In the genomic region with DNA sequence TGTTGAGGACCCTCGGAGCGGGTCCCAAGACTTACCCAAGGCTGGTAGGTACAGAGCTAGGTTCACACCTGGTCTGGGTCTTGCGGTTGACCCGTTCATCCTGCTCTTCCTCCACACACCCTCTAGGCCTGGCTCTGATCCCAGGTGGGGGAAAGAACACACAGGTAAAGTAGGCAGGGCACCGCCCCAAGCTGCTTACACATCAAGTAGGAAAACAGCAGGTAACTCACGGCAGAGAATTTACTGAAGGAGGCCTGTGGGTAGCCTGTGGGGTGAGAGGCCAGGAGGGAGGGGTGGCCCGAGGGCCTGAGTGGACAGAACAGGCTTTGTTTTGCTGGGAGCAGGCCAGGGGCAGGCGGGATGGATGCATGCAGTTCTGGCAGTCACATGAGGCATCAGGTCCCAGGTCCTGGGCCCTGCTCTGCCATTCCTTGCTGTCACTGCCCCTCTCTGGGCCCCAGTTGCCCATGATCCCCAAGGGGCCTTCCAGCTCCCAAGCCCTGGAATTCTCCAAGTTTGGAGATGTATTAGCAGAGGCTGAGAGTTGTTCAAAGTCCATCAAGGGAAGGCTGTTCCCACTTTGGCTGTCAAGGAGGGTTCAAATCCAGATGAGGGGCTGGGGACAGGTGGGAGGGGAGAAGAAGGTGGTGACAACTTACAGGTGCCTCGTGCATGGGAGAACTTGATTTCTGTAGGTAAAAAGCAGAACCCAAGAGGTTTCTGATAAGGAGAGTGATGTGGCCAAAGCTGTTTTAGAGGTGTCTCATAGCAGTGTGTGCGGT, we compare ENCODE assay signal across 8 cellular contexts. TPM values are rescaled to one million over a fixed set of nuclear protein-coding genes. Genes with fewer than 3 reads are reported as not detected.
DNase-seq lines count a peak whose midpoint lies in the region; ATAC-seq, FAIRE-seq and TF ChIP-seq lines count a peak whose summit lies in the region.

No MANE protein-coding gene starts in this region.

- no peak for FAIRE-seq in H1 (lab: Jason Lieb, UNC)

- peak overlapping the region; percentile 52 for H3K14ac ChIP-seq in H1 (ENCODE audit: insufficient read length)

- no peak overlapping the region for H4K5ac ChIP-seq in H1 (ENCODE audit: insufficient read length, low read depth, low read length)

- H2BK12ac ChIP-seq in H1 (ENCODE audit: low read depth, low read length), result no peak overlapping the region

- no peak overlapping the region for H3K27ac ChIP-seq in H1 (ENCODE audit: low read depth, low read length)

- no peak overlapping the region; a peak in 1 of 4 replicates for H3K4me2 ChIP-seq in H1 (ENCODE audit: insufficient read depth in 1 of 2, low read depth in 2 of 2, low read length in 2 of 2)

- TF ChIP-seq EP300 in H1 (IDR thresholded peaks at IDR 0.05; ENCODE audit: borderline replicate concordance in 1 of 2, low read depth in 2 of 2, low read length in 2 of 2), result no peak

- H2BK20ac ChIP-seq in H1 (ENCODE audit: low read length), result no peak overlapping the region

- TF ChIP-seq RAD21 in H1 (IDR thresholded peaks at IDR 0.05 in 1 of 2, conservative IDR thresholded peaks at IDR 0.05 in 1 of 2; ENCODE audit: low read depth in 2 of 2, low read length in 2 of 2), result no peak

- peaks cover 38 to 96% of the 10 kb centered on the region in 2 experiments for H3K79me2 ChIP-seq in H1 (ENCODE audit: control insufficient read depth in 1 of 2, insufficient read depth in 2 of 2, low read length in 2 of 2)

- H2AK5ac ChIP-seq in H1 (ENCODE audit: low read depth, low read length), result no peak overlapping the region

- no peaks in the 10 kb centered on the region; a peak in 1 of 8 replicates for H3K36me3 ChIP-seq in H1 (ENCODE audit: control insufficient read depth in 2 of 4, insufficient read depth in 4 of 4, low read length in 3 of 4)
- H3K36me3 ChIP-seq in mucosa of descending colon (ENCODE audit: low read depth), result no peaks in the 10 kb centered on the region

- no peak overlapping the region for H3K56ac ChIP-seq in H1 (replicated peaks; ENCODE audit: insufficient read length, low read depth, low read length)

- H4K91ac ChIP-seq in H1 (replicated peaks; ENCODE audit: insufficient read length, low read length), result no peak overlapping the region

- no peak overlapping the region for H2AFZ ChIP-seq in H1 (ENCODE audit: low read length)

- peaks cover 8 to 10% of the 10 kb centered on the region in 2 experiments; a peak in 3 of 4 replicates for H3K9me3 ChIP-seq in H1 (ENCODE audit: insufficient read depth in 2 of 2, low read depth in 1 of 2, low read length in 1 of 2)
- no peaks in the 10 kb centered on the region for H3K9me3 ChIP-seq in mucosa of descending colon

- CTCF ChIA-PET in H1 (lab: Charles Lee; ENCODE audit: partially characterized antibody), result interaction anchor here (1.1 to 3.8 kb wide), 10 partner anchors 10 to 132 kb away, joined by 3 to 33 read pairs (median 4); no protein-coding TSS in a partner anchor

- no peak for TF ChIP-seq CTCF in H1 (IDR thresholded peaks at IDR 0.05; ENCODE audit: control extremely low read depth in 1 of 3, insufficient read depth in 1 of 3, low read depth in 1 of 3, low read length in 3 of 3)
- TF ChIP-seq CTCF in mucosa of descending colon (IDR thresholded peaks at IDR 0.05), result no peak

- no peak overlapping the region for H3K9ac ChIP-seq in H1 (replicated peaks in 1 of 4; ENCODE audit: extremely low read depth in 1 of 4, low read depth in 3 of 4, low read length in 3 of 4)

- H3K4me1 ChIP-seq in H1 (replicated peaks in 1 of 4; ENCODE audit: control insufficient read depth in 3 of 4, insufficient read depth in 4 of 4, low read length in 3 of 4) (peaks cover 20 to 32% (median 30%) of the 10 kb centered on the region in 4 experiments), mucosa of descending colon (ENCODE audit: low read depth) (peaks cover 29% of the 10 kb centered on the region)

- peaks cover 18 to 39% of the 10 kb centered on the region in 2 experiments for H4K20me1 ChIP-seq in H1 (replicated peaks in 1 of 2; ENCODE audit: control insufficient read depth in 1 of 2, insufficient read depth in 2 of 2, low read length in 2 of 2)

- DNase-seq in activated effector memory CD4-positive, alpha-beta T cell treated with anti-CD3 and anti-CD28 coated beads, Interleukin-2, amount 50 U/mL, for 16 hours, result peak; percentile 56
- DNase-seq in activated effector memory CD4-positive, alpha-beta T cell treated with Interleukin-2 at 50 U/mL for 16 hours, result no peak
- DNase-seq in H1 (ENCODE audit: low read depth in 1 of 2, low spot score in 2 of 2), result no peak
- DNase-seq in mucosa of descending colon, result peak; percentile 84 to 94 (median 88)
- peak; percentile 85 for DNase-seq in ureter (ENCODE audit: low spot score)
- no peak for DNase-seq in HK-2 (ENCODE audit: unreplicated experiment)

- 88% methylated on average over 10 of the region's 10 CpGs; no CpG with 5 or more reads in 1 of the 2 experiments for WGBS in H1 (ENCODE audit: extremely low coverage in 1 of 2, insufficient coverage in 1 of 2, insufficient read length in 1 of 2, insufficient replicate concordance in 2 of 2, low coverage in 1 of 2, low lambda C conversion rate in 2 of 2, missing lambda C conversion rate in 1 of 2), 2 experiments

- H3K4ac ChIP-seq in H1 (replicated peaks; ENCODE audit: insufficient read length, low read depth, low read length), result no peak overlapping the region

- no peak overlapping the region for H3K4me3 ChIP-seq in H1 (ENCODE audit: extremely low read depth in 1 of 4, insufficient read depth in 2 of 4, low read depth in 3 of 4, low read length in 4 of 4)
- H3K4me3 ChIP-seq in mucosa of descending colon, result no peak overlapping the region

- H3K27me3 ChIP-seq in H1 (replicated peaks in 1 of 4; ENCODE audit: control insufficient read depth in 3 of 4, extremely low read depth in 1 of 4, insufficient read depth in 3 of 4, low read length in 3 of 4), result no peaks in the 10 kb centered on the region

- H3K23me2 ChIP-seq in H1 (ENCODE audit: low read depth, low read length), result peaks cover 6% of the 10 kb centered on the region

- no peak overlapping the region for H2BK5ac ChIP-seq in H1 (ENCODE audit: low read depth, low read length)

- H4K8ac ChIP-seq in H1 (ENCODE audit: extremely low read depth, insufficient read depth, low read length), result peak overlapping the region; percentile 74; the same call in 1 of the 2 replicates

- H3K23ac ChIP-seq in H1 (ENCODE audit: insufficient read length), result no peak overlapping the region

- peak overlapping the region; percentile 23; the same call in 1 of the 2 replicates for H2BK15ac ChIP-seq in H1 (ENCODE audit: low read length)

- no peak overlapping the region for H2BK120ac ChIP-seq in H1 (replicated peaks; ENCODE audit: low read depth, low read length)

- no peak overlapping the region for H3K18ac ChIP-seq in H1 (ENCODE audit: extremely low read depth, low read length)

- H3K79me1 ChIP-seq in H1 (ENCODE audit: low read depth, low read length), result peaks cover 29% of the 10 kb centered on the region

- ATAC-seq in mucosa of descending colon (peak; percentile 82), GM19351 (IDR thresholded peaks at IDR 0.05; ENCODE audit: unreplicated experiment) (no peak), GM21576 (IDR thresholded peaks at IDR 0.05; ENCODE audit: unreplicated experiment) (no peak)

- intact Hi-C loops in mucosa of descending colon (cut with DNase I, micrococcal nuclease), result no loop called here

- TF ChIP-seq POLR2A in H1 (IDR thresholded peaks at IDR 0.05; ENCODE audit: control extremely low read depth in 1 of 2, low read depth in 2 of 2, low read length in 2 of 2), result no peak

- POLR2A ChIA-PET in H1 (lab: Charles Lee; ENCODE audit: partially characterized antibody), result interaction anchor here (1.0 to 1.2 kb wide), 2 partner anchors 10 to 342 kb away, joined by 3 read pairs; no protein-coding TSS in a partner anchor

TF ChIP-seq in H1, 55 proteins besides CTCF, POLR2A, EP300 and RAD21:
- TF ChIP-seq MAFK (IDR thresholded peaks at IDR 0.05; ENCODE audit: low read depth, low read length) (no peak), SP2 (IDR thresholded peaks at IDR 0.05; ENCODE audit: low read length) (no peak), ASH2L (IDR thresholded peaks at IDR 0.05; ENCODE audit: low read length) (no peak), GTF2F1 (IDR thresholded peaks at IDR 0.05; ENCODE audit: borderline replicate concordance, low read depth, low read length) (no peak), HDAC2 (IDR thresholded peaks at IDR 0.05; ENCODE audit: borderline replicate concordance in 1 of 2, low read depth in 2 of 2, low read length in 2 of 2) (no peak), KDM5A (IDR thresholded peaks at IDR 0.05; ENCODE audit: low read length) (no peak)
- TF ChIP-seq, protein P1, sequence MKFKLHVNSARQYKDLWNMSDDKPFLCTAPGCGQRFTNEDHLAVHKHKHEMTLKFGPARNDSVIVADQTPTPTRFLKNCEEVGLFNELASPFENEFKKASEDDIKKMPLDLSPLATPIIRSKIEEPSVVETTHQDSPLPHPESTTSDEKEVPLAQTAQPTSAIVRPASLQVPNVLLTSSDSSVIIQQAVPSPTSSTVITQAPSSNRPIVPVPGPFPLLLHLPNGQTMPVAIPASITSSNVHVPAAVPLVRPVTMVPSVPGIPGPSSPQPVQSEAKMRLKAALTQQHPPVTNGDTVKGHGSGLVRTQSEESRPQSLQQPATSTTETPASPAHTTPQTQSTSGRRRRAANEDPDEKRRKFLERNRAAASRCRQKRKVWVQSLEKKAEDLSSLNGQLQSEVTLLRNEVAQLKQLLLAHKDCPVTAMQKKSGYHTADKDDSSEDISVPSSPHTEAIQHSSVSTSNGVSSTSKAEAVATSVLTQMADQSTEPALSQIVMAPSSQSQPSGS (IDR thresholded peaks at IDR 0.05; ENCODE audit: low read length), result no peak

RNA-seq across cellular contexts. Expression of a gene that starts 5.7 kb away (rescaled TPM):
- total RNA-seq in H1 (2021; fragmentation: NEBNext Ultra II Directional; extraction: Animal tissue kit (Norgen Biotek cat#: 25700)), result 22.8 TPM in 2 replicates
- polyA plus RNA-seq in H1 (2011; rRNA removed), result 28.4 and 40.7 TPM in 2 replicates
- 18.1 TPM for polyA plus RNA-seq in H1 (2011; cell fraction: cytosol; rRNA removed)
- 34.2 TPM for polyA plus RNA-seq in H1 (2011; cell fraction: nucleus; rRNA removed)
- polyA plus RNA-seq in H1 (2012, experiment 1 of 2), result 15.8 to 27.1 TPM (median 20.7 TPM) in 4 replicates
- polyA plus RNA-seq in H1 (2012, experiment 2 of 2), result 22.0 TPM
- polyA plus RNA-seq in H1 (2013, experiment 1 of 2), result 21.4 TPM
- 23.8 TPM for polyA plus RNA-seq in H1 (2013, experiment 2 of 2)
- 21.7 and 33.3 TPM in 2 replicates for polyA minus RNA-seq in H1 (2011; rRNA and poly(A)+ RNA removed)
- polyA minus RNA-seq in H1 (2011; cell fraction: cytosol; rRNA and poly(A)+ RNA removed), result 17.2 TPM
- polyA minus RNA-seq in H1 (2011; cell fraction: nucleus; rRNA and poly(A)+ RNA removed), result 27.5 TPM
- total RNA-seq in mucosa of descending colon (10 to 100 TPM; 21.5 to 42.9 (median 41.8) TPM), ureter (79.5 TPM)

Comparison
In these comparisons a context has a peak if more than half of its experiments do, and no peak if none do; other contexts are left out.
1. DNase-seq: peak in activated effector memory CD4-positive, alpha-beta T cell treated with anti-CD3 and anti-CD28 coated beads, Interleukin-2, amount 50 U/mL, for 16 hours (single experiment), mucosa of descending colon (3 of 3) and ureter (single experiment); none in activated effector memory CD4-positive, alpha-beta T cell treated with Interleukin-2 at 50 U/mL for 16 hours (single experiment), H1 (0 of 2) and HK-2 (single experiment).